29 cellular contexts compared by ENCODE assay signal in the genomic region with DNA sequence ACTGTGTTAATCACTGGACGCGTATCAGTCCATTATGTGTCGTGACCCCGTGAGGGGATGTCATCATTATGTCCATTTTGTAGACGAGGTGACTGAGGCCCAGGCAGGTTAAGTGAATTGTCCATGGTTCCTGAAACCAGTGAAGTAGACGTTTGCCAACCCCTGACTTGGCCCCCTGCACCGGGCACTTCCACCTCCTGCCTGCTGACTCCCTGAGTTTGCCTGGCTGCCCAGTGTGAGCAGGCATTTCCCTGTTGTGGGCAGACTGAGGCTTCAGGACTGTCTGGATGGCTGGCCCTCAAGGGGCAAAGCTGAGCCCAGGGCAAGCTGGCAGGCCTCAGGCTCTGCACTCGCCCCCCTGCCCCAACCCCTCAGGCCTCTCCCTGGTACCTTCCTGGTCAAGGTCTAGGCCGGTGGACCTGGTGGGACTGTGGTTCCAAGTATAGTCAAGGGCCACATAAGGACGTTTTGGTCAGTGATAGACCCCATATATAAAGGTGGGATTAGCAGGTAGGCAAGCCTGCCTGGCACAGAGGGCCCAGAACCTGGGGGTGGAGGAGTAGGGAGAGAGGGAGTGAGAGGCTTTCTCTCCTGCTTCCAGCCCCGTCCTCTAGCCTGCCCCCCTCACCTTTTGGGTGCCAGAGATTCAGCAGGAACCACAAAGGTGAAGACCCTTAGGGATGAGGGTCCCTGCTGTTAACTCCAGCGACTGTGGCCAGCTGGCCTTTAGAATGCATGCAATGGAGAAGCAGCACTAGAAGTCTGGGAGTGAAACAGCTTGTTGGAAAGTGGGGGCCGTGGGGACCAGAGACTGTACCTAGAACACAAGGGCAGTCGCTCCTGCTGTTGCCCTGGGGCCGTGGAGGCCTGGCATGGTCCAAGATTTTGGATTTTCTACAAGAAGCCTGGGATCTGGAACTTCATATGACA. TPM values are rescaled to one million over a fixed set of nuclear protein-coding genes. Genes with fewer than 3 reads are reported as not detected.
"Had no signal": no experiment of that assay in that cellular context is flagged by ENCODE, and none has a peak within 500 bp of the region (broad histone marks: within the 10 kb centered on the region; RNA-seq: fewer than 3 reads in every experiment).

No MANE protein-coding gene starts in this region.

- H2AFZ ChIP-seq: neural progenitor cell had no signal

- H3K9me3 Mint-ChIP-seq: memory B cell; naive thymus-derived CD4-positive, alpha-beta T cell; neural progenitor cell; stimulated activated memory B cell treated with anti-CD40 and anti-IgM and Interleukin-4, amounts not matched to agents 10 μg/mL and 1 μg/mL and 100 μg/mL, for 72 hours; stimulated activated naive CD8-positive, alpha-beta T cell treated with anti-CD3 and anti-CD28 coated beads, Interleukin-15, amount 100 ng/mL, for 72 hours; T-helper 2 cell treated with Interferon-gamma antibody and Interleukin-4, amounts not matched to agents 5 μg/mL and 100 μg/mL, for 36 hours had no signal

- H3K27me3 Mint-ChIP-seq: activated naive CD8-positive, alpha-beta T cell; naive thymus-derived CD4-positive, alpha-beta T cell; stimulated activated naive CD8-positive, alpha-beta T cell treated with anti-CD3 and anti-CD28 coated beads, Interleukin-15, amount 100 ng/mL, for 72 hours had no signal

- H3K4me1 ChIP-seq: body of pancreas, neural progenitor cell, thyroid gland had no signal

- H3K27ac Mint-ChIP-seq: activated naive CD8-positive, alpha-beta T cell; memory B cell; naive thymus-derived CD4-positive, alpha-beta T cell; progenitor cell of endocrine pancreas; stimulated activated memory B cell treated with anti-CD40 and anti-IgM and Interleukin-4, amounts not matched to agents 10 μg/mL and 1 μg/mL and 100 μg/mL, for 72 hours; T-helper 2 cell treated with Interferon-gamma antibody and Interleukin-4, amounts not matched to agents 5 μg/mL and 100 μg/mL, for 36 hours had no signal

- ATAC-seq: body of pancreas; left colon; naive thymus-derived CD4-positive, alpha-beta T cell; stimulated activated naive CD8-positive, alpha-beta T cell treated with anti-CD3 and anti-CD28 coated beads, Interleukin-15, amount 100 ng/mL, for 72 hours had no signal

- H3K27ac ChIP-seq: body of pancreas, esophagus muscularis mucosa, foreskin keratinocyte, neural progenitor cell, thyroid gland, upper lobe of right lung had no signal

- H3K9me3 ChIP-seq: body of pancreas, esophagus muscularis mucosa, thyroid gland, upper lobe of right lung had no signal

- DNase-seq: activated CD4-positive, alpha-beta T cell treated with anti-CD3 and anti-CD28 coated beads for 4 hours; activated CD4-positive, alpha-beta T cell treated with anti-CD3 and anti-CD28 coated beads, Interleukin-2, amount 50 U/mL, for 4 hours; activated effector memory CD4-positive, alpha-beta T cell treated with Interleukin-2 at 50 U/mL for 16 hours; activated naive CD4-positive, alpha-beta T cell treated with Interleukin-2 at 50 U/mL for 16 hours; activated T-cell treated with anti-CD3 and anti-CD28 coated beads for 4 hours; anterior cingulate cortex; body of pancreas; dermis blood vessel endothelial cell; effector CD4-positive, alpha-beta T cell; foreskin keratinocyte; left colon; midbrain; naive thymus-derived CD4-positive, alpha-beta T cell; small intestine; stimulated activated CD4-positive, alpha-beta T cell treated with anti-CD3 and anti-CD28 coated beads, Interleukin-1b, Interleukin-23, amount 100 ng/mL, for 48 hours; stimulated activated CD4-positive, alpha-beta T cell treated with anti-CD3 and anti-CD28 coated beads, Interleukin-4, amount 100 ng/mL, for 4 hours; stimulated activated CD8-positive, alpha-beta memory T cell treated with anti-CD3 and anti-CD28 coated beads, Interleukin-4, amount 100 ng/mL, for 48 hours; stimulated activated naive CD8-positive, alpha-beta T cell treated with anti-CD3 and anti-CD28 coated beads, Interleukin-15, amount 100 ng/mL, for 72 hours; substantia nigra; T-helper 1 cell; thyroid gland had no signal

- H3K4me3 Mint-ChIP-seq: activated naive CD8-positive, alpha-beta T cell; memory B cell; naive thymus-derived CD4-positive, alpha-beta T cell; neural progenitor cell; stimulated activated memory B cell treated with anti-CD40 and anti-IgM and Interleukin-4, amounts not matched to agents 10 μg/mL and 1 μg/mL and 100 μg/mL, for 72 hours; stimulated activated naive CD8-positive, alpha-beta T cell treated with anti-CD3 and anti-CD28 coated beads, Interleukin-15, amount 100 ng/mL, for 72 hours; T-helper 2 cell treated with Interferon-gamma antibody and Interleukin-4, amounts not matched to agents 5 μg/mL and 100 μg/mL, for 36 hours had no signal

- H3K36me3 Mint-ChIP-seq: activated naive CD8-positive, alpha-beta T cell; memory B cell; naive thymus-derived CD4-positive, alpha-beta T cell; neural progenitor cell; stimulated activated memory B cell treated with anti-CD40 and anti-IgM and Interleukin-4, amounts not matched to agents 10 μg/mL and 1 μg/mL and 100 μg/mL, for 72 hours had no signal

- H3K27me3 ChIP-seq: body of pancreas, esophagus muscularis mucosa, foreskin keratinocyte, neural progenitor cell, thyroid gland, upper lobe of right lung had no signal

- H3K36me3 ChIP-seq: esophagus muscularis mucosa, neural progenitor cell, thyroid gland, upper lobe of right lung had no signal

- H3K4me2 ChIP-seq: neural progenitor cell had no signal

- H3K9ac ChIP-seq: neural progenitor cell had no signal

- H3K4me1 Mint-ChIP-seq: naive thymus-derived CD4-positive, alpha-beta T cell had no signal

- H3K4me3 ChIP-seq: body of pancreas, esophagus muscularis mucosa, neural progenitor cell, thyroid gland, upper lobe of right lung had no signal

RNA-seq across cellular contexts. Expression of gene FBLN2, which starts 34.6 kb away (rescaled TPM):
- polyA plus RNA-seq: naive thymus-derived CD4-positive, alpha-beta T cell had no signal
